In the genomic region with DNA sequence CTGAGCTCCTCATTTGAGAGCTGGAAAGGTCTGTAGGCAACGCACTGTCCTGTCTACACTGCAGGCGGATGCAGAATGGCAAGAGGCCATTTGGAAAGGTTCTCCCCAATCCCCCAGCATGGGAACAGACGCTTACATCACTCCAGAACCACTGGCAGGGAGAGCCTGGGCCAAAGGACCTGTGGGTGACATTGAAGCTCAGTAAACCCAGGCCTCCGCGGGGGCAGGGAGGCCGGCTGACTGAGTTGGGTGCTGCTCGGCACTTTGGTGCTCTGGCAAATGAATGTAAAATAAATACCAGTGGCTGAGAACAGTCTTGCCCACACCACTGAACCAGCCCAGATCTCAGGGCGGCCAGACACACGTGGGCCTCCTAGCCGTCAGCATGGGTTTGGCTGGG, we compare ENCODE assay signal across 32 cellular contexts.
"Had no signal": no experiment of that assay in that cellular context is flagged by ENCODE, and none has a peak within 500 bp of the region (broad histone marks: within the 10 kb centered on the region; RNA-seq: fewer than 3 reads in every experiment).

No MANE protein-coding gene starts in this region.

- H3K27ac ChIP-seq: brain microvascular endothelial cell, cardiac muscle cell, Peyer's patch, VCaP had no signal

- DNase-seq: activated B cell treated with CpG ODN at 0.5 μM for 24 hours; activated CD4-positive, alpha-beta memory T cell treated with anti-CD3 and anti-CD28 coated beads, Interleukin-2, amount 10 ng/mL, durations not matched to agents 7 days and 5 days; activated CD4-positive, alpha-beta T cell treated with anti-CD3 and anti-CD28 coated beads for 4 hours; activated CD4-positive, alpha-beta T cell treated with anti-CD3 and anti-CD28 coated beads, Interleukin-2, amount 50 U/mL, for 1 hour; activated CD4-positive, CD25-positive, alpha-beta regulatory T cell treated with anti-CD3 and anti-CD28 coated beads, Interleukin-2, amount 50 U/mL, for 72 hours; activated CD8-positive, alpha-beta memory T cell treated with anti-CD3 and anti-CD28 coated beads for 24 hours; activated CD8-positive, alpha-beta memory T cell treated with anti-CD3 and anti-CD28 coated beads, Interleukin-2, amount 10 ng/mL, durations not matched to agents 7 days and 5 days; activated CD8-positive, alpha-beta memory T cell treated with anti-CD3 and anti-CD28 coated beads, Interleukin-2, amount 50 U/mL, for 48 hours; activated effector memory CD4-positive, alpha-beta T cell treated with Interleukin-2 at 50 U/mL for 16 hours; activated naive CD4-positive, alpha-beta T cell treated with anti-CD3 and anti-CD28 coated beads, Interleukin-2, amount 10 ng/mL, durations not matched to agents 7 days and 5 days; activated naive CD8-positive, alpha-beta T cell treated with anti-CD3 and anti-CD28 coated beads, Interleukin-2, amount 50 U/mL, for 24 hours; activated T-cell treated with anti-CD3 and anti-CD28 coated beads, Interleukin-2, amount 50 U/mL, for 48 hours; amniotic stem cell; brain microvascular endothelial cell; Karpas-422; KBM-7; NCI-H1105; NCI-H1417 treated with DMSO at 0.1 percent for 48 hours; NCI-H1694; NCI-H1930; NCI-H2081 treated with DMSO at 0.1 percent for 48 hours; NCI-H345; NCI-H524 treated with DMSO at 0.1 percent for 48 hours; PC-3; Peyer's patch; RPMI8226; SW 1271; T-helper 1 cell; T-helper 2 cell; T-helper 9 cell had no signal

- H3K27me3 ChIP-seq: brain microvascular endothelial cell, cardiac muscle cell, Peyer's patch had no signal

- H3K4me3 ChIP-seq: cardiac muscle cell, Peyer's patch had no signal

- H3K4me1 ChIP-seq: Peyer's patch had no signal

- ATAC-seq: activated CD8-positive, alpha-beta memory T cell treated with anti-CD3 and anti-CD28 coated beads, Interleukin-2, amount 10 ng/mL, durations not matched to agents 7 days and 5 days; activated naive CD8-positive, alpha-beta T cell treated with anti-CD3 and anti-CD28 coated beads, Interleukin-2, amount 50 U/mL, for 24 hours; PC-3 had no signal

- H3K9me3 ChIP-seq: Peyer's patch had no signal
